1 cellular context compared by ENCODE assay signal in genomic region chr9:94068257-94068656, GRCh38.
A peak's percentile ranks its signal among the peaks of the same experiment; 100 is the strongest.
TF ChIP-seq lines count a peak whose summit lies in the region.

No MANE protein-coding gene starts in this region.

TF ChIP-seq in K562, 482 proteins besides CTCF, POLR2A, EP300 and RAD21 (continues in another document):
- no peak for TF ChIP-seq ZBTB1 (CRISPR knock-in tag; IDR thresholded peaks at IDR 0.05; ENCODE audit: borderline replicate concordance, low read depth)
- TF ChIP-seq PML (IDR thresholded peaks at IDR 0.05; ENCODE audit: low read length): peak; percentile 75
- TF ChIP-seq DPF2 (IDR thresholded peaks at IDR 0.05): peak; percentile 85
- no peak for TF ChIP-seq CCAR2 (IDR thresholded peaks at IDR 0.05; ENCODE audit: low read depth, low read length)
- TF ChIP-seq SMARCC2 (IDR thresholded peaks at IDR 0.05; ENCODE audit: low read depth): peak; percentile 70
- TF ChIP-seq HNRNPUL1 (IDR thresholded peaks at IDR 0.05; ENCODE audit: low read length): no peak
- no peak for TF ChIP-seq CBX5 (IDR thresholded peaks at IDR 0.05; ENCODE audit: borderline replicate concordance, low read depth)
- TF ChIP-seq ZNF280A (IDR thresholded peaks at IDR 0.05; ENCODE audit: low read depth, partially characterized antibody): no peak
- no peak for TF ChIP-seq ZSCAN32 (CRISPR knock-in tag; IDR thresholded peaks at IDR 0.05)
- TF ChIP-seq LEF1 (IDR thresholded peaks at IDR 0.05): peak; percentile 17; the same call in 1 of the 2 replicates
- peak; percentile 51; the same call in 1 of the 2 replicates for TF ChIP-seq ZNF175 (CRISPR knock-in tag; IDR thresholded peaks at IDR 0.05; ENCODE audit: low read depth)
- TF ChIP-seq ZNF12 (CRISPR knock-in tag; IDR thresholded peaks at IDR 0.05): no peak
- TF ChIP-seq ZNF316 (IDR thresholded peaks at IDR 0.05): peak; percentile 45; the same call in 1 of the 2 replicates
- no peak for TF ChIP-seq EGR1 (conservative IDR thresholded peaks at IDR 0.05)
- TF ChIP-seq HDAC1 (IDR thresholded peaks at IDR 0.05): peak in 1 of 2 experiments; percentile 96; a peak in 2 of 4 replicates
- no peak for TF ChIP-seq TSC22D4 (tag; IDR thresholded peaks at IDR 0.05)
- TF ChIP-seq HINFP (tag; conservative IDR thresholded peaks at IDR 0.05; ENCODE audit: low read depth): no peak
- peak; percentile 95 for TF ChIP-seq TEAD4 (IDR thresholded peaks at IDR 0.05; ENCODE audit: low read length)
- TF ChIP-seq TEAD4 (CRISPR knock-in tag; IDR thresholded peaks at IDR 0.05; ENCODE audit: borderline replicate concordance): no peak
- no peak for TF ChIP-seq ZNF551 (CRISPR knock-in tag; IDR thresholded peaks at IDR 0.05)
- TF ChIP-seq DACH1 (IDR thresholded peaks at IDR 0.05; ENCODE audit: partially characterized antibody): no peak
- no peak for TF ChIP-seq TCF15 (CRISPR knock-in tag; IDR thresholded peaks at IDR 0.05)
- 0 out of 2 replicates have a peak, but pooled peaks have one; percentile 21 for TF ChIP-seq ZBTB9 (CRISPR knock-in tag; IDR thresholded peaks at IDR 0.05)
- 0 out of 2 replicates have a peak, but pooled peaks have one; percentile 58 for TF ChIP-seq ARID3A (IDR thresholded peaks at IDR 0.05; ENCODE audit: borderline replicate concordance, low read depth, low read length)
- 0 out of 2 replicates have a peak, but pooled peaks have one; percentile 43 for TF ChIP-seq ZNF395 (CRISPR knock-in tag; IDR thresholded peaks at IDR 0.05)
- TF ChIP-seq ZMIZ1 (IDR thresholded peaks at IDR 0.05; ENCODE audit: low read depth in 2 of 2, low read length in 2 of 2): peak in 1 of 2 experiments; percentile 64; a peak in 1 of 4 replicates
- 0 out of 2 replicates have a peak, but pooled peaks have one; percentile 14 for TF ChIP-seq MEF2A (IDR thresholded peaks at IDR 0.05; ENCODE audit: control insufficient read depth, low read depth, low read length)
- peak; percentile 77 for TF ChIP-seq HDAC3 (IDR thresholded peaks at IDR 0.05; ENCODE audit: borderline replicate concordance, partially characterized antibody)
- peak; percentile 47; the same call in 1 of the 2 replicates for TF ChIP-seq GATAD2B (IDR thresholded peaks at IDR 0.05; ENCODE audit: borderline replicate concordance)
- TF ChIP-seq HES1 (IDR thresholded peaks at IDR 0.05; ENCODE audit: low read depth): peak; percentile 61
- TF ChIP-seq PHB2 (IDR thresholded peaks at IDR 0.05; ENCODE audit: low read depth): peak; percentile 51; the same call in 1 of the 2 replicates
- TF ChIP-seq FOSL1 (tag; conservative IDR thresholded peaks at IDR 0.05): peak; percentile 85
- peak; percentile 70 for TF ChIP-seq NFIC (IDR thresholded peaks at IDR 0.05)
- peak; percentile 74; the same call in 1 of the 2 replicates for TF ChIP-seq SMAD3 (CRISPR knock-in tag; conservative IDR thresholded peaks at IDR 0.05)
- TF ChIP-seq POLR2H (tag; IDR thresholded peaks at IDR 0.05; ENCODE audit: low read depth): peak; percentile 59
- TF ChIP-seq HLTF (IDR thresholded peaks at IDR 0.05): no peak
- peak; percentile 47; the same call in 1 of the 2 replicates for TF ChIP-seq GATA2 (CRISPR knock-in tag; IDR thresholded peaks at IDR 0.05)
- no peak for TF ChIP-seq RBM25 (IDR thresholded peaks at IDR 0.05; ENCODE audit: low read depth, low read length, severe bottlenecking)
- peak; percentile 57 for TF ChIP-seq MEIS2 (IDR thresholded peaks at IDR 0.05; ENCODE audit: partially characterized antibody)
- TF ChIP-seq SMARCA4 (IDR thresholded peaks at IDR 0.05): peak; percentile 93
- 0 out of 2 replicates have a peak, but pooled peaks have one; percentile 49 for TF ChIP-seq ZNF197 (CRISPR knock-in tag; IDR thresholded peaks at IDR 0.05; ENCODE audit: low read depth)
- peak; percentile 67; the same call in 1 of the 2 replicates for TF ChIP-seq ESRRA (IDR thresholded peaks at IDR 0.05; ENCODE audit: borderline replicate concordance, low read depth)
- peak; percentile 85 for TF ChIP-seq TCF3 (CRISPR knock-in tag; IDR thresholded peaks at IDR 0.05)
- TF ChIP-seq ATF7 (IDR thresholded peaks at IDR 0.05): peak; percentile 28; the same call in 1 of the 2 replicates
- TF ChIP-seq TRIM24 (IDR thresholded peaks at IDR 0.05): peak; percentile 33 to 72; a peak in 2 of 4 replicates
- peak; percentile 87; the same call in 1 of the 2 replicates for TF ChIP-seq SMARCE1 (IDR thresholded peaks at IDR 0.05)
- peak; percentile 31; the same call in 1 of the 2 replicates for TF ChIP-seq VEZF1 (CRISPR knock-in tag; IDR thresholded peaks at IDR 0.05)
- TF ChIP-seq ZNF449 (CRISPR knock-in tag; IDR thresholded peaks at IDR 0.05): peak; percentile 52; the same call in 1 of the 2 replicates
- TF ChIP-seq NCOA2 (IDR thresholded peaks at IDR 0.05; ENCODE audit: partially characterized antibody in 2 of 2): peak; percentile 18 to 35
- TF ChIP-seq ZBTB34 (CRISPR knock-in tag; IDR thresholded peaks at IDR 0.05): no peak
- TF ChIP-seq MYNN (IDR thresholded peaks at IDR 0.05): no peak
- TF ChIP-seq MYNN (CRISPR knock-in tag; IDR thresholded peaks at IDR 0.05): no peak
- TF ChIP-seq EWSR1 (IDR thresholded peaks at IDR 0.05; ENCODE audit: borderline replicate concordance, low read depth, partially characterized antibody): no peak
